1 cellular context compared by ENCODE assay signal in genomic region chr10:29183304-29183918, GRCh38.
TF ChIP-seq lines count a peak whose summit lies in the region.

No MANE protein-coding gene starts in this region.

TF ChIP-seq in GM23338, 12 proteins besides CTCF, POLR2A, EP300 and RAD21 (continued from another document):
- TF ChIP-seq ZNF462 (CRISPR knock-in tag; IDR thresholded peaks at IDR 0.05) = no peak
